ENCODE assay signal across 8 cellular contexts in the genomic region with DNA sequence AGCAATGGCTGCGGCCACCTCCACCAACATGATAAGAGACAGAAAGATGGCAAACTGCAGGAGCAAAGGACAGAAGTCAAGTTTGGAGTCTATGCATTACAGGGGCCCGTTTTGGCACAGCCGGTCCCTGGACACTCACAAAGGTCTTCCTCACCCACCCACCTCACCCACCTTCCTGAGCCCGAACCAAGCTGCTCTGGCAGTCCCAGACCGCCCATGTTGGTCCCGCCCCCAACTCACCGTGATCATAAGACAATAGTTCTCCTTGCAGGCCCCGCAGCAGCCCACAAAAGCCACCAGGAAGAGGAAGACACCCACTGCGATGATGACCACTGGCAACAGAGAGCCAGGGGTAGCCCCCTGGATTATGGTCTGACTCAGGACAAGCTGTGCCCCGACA. TPM values are rescaled to one million over a fixed set of nuclear protein-coding genes. Genes with fewer than 3 reads are reported as not detected.
DNase-seq lines count a peak whose midpoint lies in the region; ATAC-seq and TF ChIP-seq lines count a peak whose summit lies in the region.

No MANE protein-coding gene starts in this region.

- H3K4me1 ChIP-seq in mucosa of rectum (ENCODE audit: control insufficient read depth in 2 of 2, insufficient read depth in 2 of 2, low read length in 2 of 2): peaks cover 43 to 54% of the 10 kb centered on the region in 2 donors
- H3K4me1 ChIP-seq in upper lobe of left lung: peaks cover 29 to 70% (median 32%) of the 10 kb centered on the region in 4 donors

- H3K27ac ChIP-seq in mucosa of rectum (ENCODE audit: low read depth in 2 of 2, low read length in 2 of 2): peak overlapping the region; percentile 93 to 99
- H3K27ac ChIP-seq in upper lobe of left lung: peak overlapping the region; percentile 98 to 100 (median 98)

- no peak for TF ChIP-seq EP300 in upper lobe of left lung (IDR thresholded peaks at IDR 0.05)

- H3K36me3 Mint-ChIP-seq in activated naive CD4-positive, alpha-beta T cell treated with anti-CD3 and anti-CD28 coated beads, Interleukin-2, amount 10 ng/mL, durations not matched to agents 7 days and 5 days: peaks cover 19% of the 10 kb centered on the region
- H3K36me3 Mint-ChIP-seq in central memory CD8-positive, alpha-beta T cell (ENCODE audit: insufficient read depth): peaks cover 16% of the 10 kb centered on the region

- no peaks in the 10 kb centered on the region for H3K27me3 Mint-ChIP-seq in activated naive CD4-positive, alpha-beta T cell treated with anti-CD3 and anti-CD28 coated beads, Interleukin-2, amount 10 ng/mL, durations not matched to agents 7 days and 5 days
- no peaks in the 10 kb centered on the region for H3K27me3 Mint-ChIP-seq in central memory CD8-positive, alpha-beta T cell

- 49 to 53% methylated on average over 5 to 10 of the region's 10 CpGs for WGBS in upper lobe of left lung, 2 donors

- H3K9me3 ChIP-seq in mucosa of rectum (ENCODE audit: control insufficient read depth in 2 of 2, low read length in 2 of 2) (no peaks in the 10 kb centered on the region), upper lobe of left lung (no peaks in the 10 kb centered on the region)

- no peak for ATAC-seq in central memory CD8-positive, alpha-beta T cell (replicated peaks; ENCODE audit: extremely low read depth, poor library complexity, severe bottlenecking)
- no peak for ATAC-seq in upper lobe of left lung (ENCODE audit: low FRiP score in 2 of 2)

- H3K4me1 Mint-ChIP-seq in activated naive CD4-positive, alpha-beta T cell treated with anti-CD3 and anti-CD28 coated beads, Interleukin-2, amount 10 ng/mL, durations not matched to agents 7 days and 5 days: peaks cover 46% of the 10 kb centered on the region
- H3K4me1 Mint-ChIP-seq in central memory CD8-positive, alpha-beta T cell: peaks cover 54% of the 10 kb centered on the region

- peak overlapping the region; percentile 60 for H3K27ac Mint-ChIP-seq in activated naive CD4-positive, alpha-beta T cell treated with anti-CD3 and anti-CD28 coated beads, Interleukin-2, amount 10 ng/mL, durations not matched to agents 7 days and 5 days
- H3K27ac Mint-ChIP-seq in central memory CD8-positive, alpha-beta T cell (ENCODE audit: low read depth): peak overlapping the region; percentile 71

- no peaks in the 10 kb centered on the region for H3K9me3 Mint-ChIP-seq in activated naive CD4-positive, alpha-beta T cell treated with anti-CD3 and anti-CD28 coated beads, Interleukin-2, amount 10 ng/mL, durations not matched to agents 7 days and 5 days
- no peaks in the 10 kb centered on the region for H3K9me3 Mint-ChIP-seq in central memory CD8-positive, alpha-beta T cell

- H3K27me3 ChIP-seq in mucosa of rectum (ENCODE audit: control insufficient read depth in 2 of 2, insufficient read depth in 2 of 2, low read length in 2 of 2) (no peaks in the 10 kb centered on the region), upper lobe of left lung (no peaks in the 10 kb centered on the region)

- H3K4me3 ChIP-seq in mucosa of rectum (ENCODE audit: low read length in 2 of 2): peak overlapping the region; percentile 88 to 93
- peak overlapping the region in 3 of 4 donors; percentile 80 to 90 (median 89) for H3K4me3 ChIP-seq in upper lobe of left lung

- no peak for TF ChIP-seq POLR2A in upper lobe of left lung (IDR thresholded peaks at IDR 0.05)

- no peak for DNase-seq in activated naive CD4-positive, alpha-beta T cell treated with anti-CD3 and anti-CD28 coated beads, Interleukin-2, amount 10 ng/mL, durations not matched to agents 7 days and 5 days
- DNase-seq in activated naive CD4-positive, alpha-beta T cell treated with anti-CD3 and anti-CD28 coated beads, Interleukin-2, amount 50 U/mL, for 16 hours: no peak
- no peak for DNase-seq in central memory CD8-positive, alpha-beta T cell (ENCODE audit: low spot score in 2 of 2)
- DNase-seq in upper lobe of left lung: no peak
- no peak for DNase-seq in Ammon's horn (ENCODE audit: low spot score)
- DNase-seq in ecto neural progenitor cell (ENCODE audit: low spot score): no peak
- DNase-seq in medulla oblongata (ENCODE audit: extremely low spot score): no peak

- H3K36me3 ChIP-seq in mucosa of rectum (ENCODE audit: control insufficient read depth in 2 of 2, insufficient read depth in 2 of 2, low read length in 2 of 2) (peaks cover 29 to 34% of the 10 kb centered on the region in 2 donors), upper lobe of left lung (peaks cover 10 to 46% (median 39%) of the 10 kb centered on the region in 4 donors)

- H3K9ac ChIP-seq in mucosa of rectum (ENCODE audit: low read depth in 1 of 2, low read length in 2 of 2): peak overlapping the region; percentile 90 to 96

- H3K4me3 Mint-ChIP-seq in activated naive CD4-positive, alpha-beta T cell treated with anti-CD3 and anti-CD28 coated beads, Interleukin-2, amount 10 ng/mL, durations not matched to agents 7 days and 5 days: peak overlapping the region; percentile 64
- peak overlapping the region; percentile 85 for H3K4me3 Mint-ChIP-seq in central memory CD8-positive, alpha-beta T cell

- CTCF ChIA-PET in activated naive CD4-positive, alpha-beta T cell treated with anti-CD3 and anti-CD28 coated beads, Interleukin-2, amount 10 ng/mL, durations not matched to agents 7 days and 5 days (lab: Charles Lee): interaction anchor here (1.6 kb wide), 1 partner anchor 11 kb away, joined by 8 read pairs; no protein-coding TSS in a partner anchor

- no peak for TF ChIP-seq CTCF in upper lobe of left lung (IDR thresholded peaks at IDR 0.05)

RNA-seq across cellular contexts. Expression of a gene that starts 1.9 kb away (rescaled TPM):
- total RNA-seq in upper lobe of left lung: 1,000 to 10,000 TPM in 3 of 6 donors, 100 to 1,000 TPM in 3; 399 to 1,448 (median 972) TPM

RNA-seq across cellular contexts. Expression of a gene that starts 6.7 kb away (rescaled TPM):
- total RNA-seq in upper lobe of left lung: 10 to 100 TPM in 1 of 6 donors, 1 to 10 TPM in 5; 3.8 to 37.7 (median 5.6) TPM

RNA-seq across cellular contexts. Expression of a gene that starts 11.1 kb away (rescaled TPM):
- 100 to 1,000 TPM in 5 of 6 donors, 10 to 100 TPM in 1; 34.6 to 255 (median 139) TPM for total RNA-seq in upper lobe of left lung

RNA-seq across cellular contexts. Expression of a gene that starts 16.0 kb away (rescaled TPM):
- total RNA-seq in upper lobe of left lung: 1 to 10 TPM; 1.0 to 6.8 (median 2.3) TPM

RNA-seq across cellular contexts. Expression of a gene that starts 19.2 kb away (rescaled TPM):
- 10 to 100 TPM in 3 of 6 donors, 1 to 10 TPM in 3; 4.6 to 30.4 (median 9.0) TPM for total RNA-seq in upper lobe of left lung
